In the genomic region with DNA sequence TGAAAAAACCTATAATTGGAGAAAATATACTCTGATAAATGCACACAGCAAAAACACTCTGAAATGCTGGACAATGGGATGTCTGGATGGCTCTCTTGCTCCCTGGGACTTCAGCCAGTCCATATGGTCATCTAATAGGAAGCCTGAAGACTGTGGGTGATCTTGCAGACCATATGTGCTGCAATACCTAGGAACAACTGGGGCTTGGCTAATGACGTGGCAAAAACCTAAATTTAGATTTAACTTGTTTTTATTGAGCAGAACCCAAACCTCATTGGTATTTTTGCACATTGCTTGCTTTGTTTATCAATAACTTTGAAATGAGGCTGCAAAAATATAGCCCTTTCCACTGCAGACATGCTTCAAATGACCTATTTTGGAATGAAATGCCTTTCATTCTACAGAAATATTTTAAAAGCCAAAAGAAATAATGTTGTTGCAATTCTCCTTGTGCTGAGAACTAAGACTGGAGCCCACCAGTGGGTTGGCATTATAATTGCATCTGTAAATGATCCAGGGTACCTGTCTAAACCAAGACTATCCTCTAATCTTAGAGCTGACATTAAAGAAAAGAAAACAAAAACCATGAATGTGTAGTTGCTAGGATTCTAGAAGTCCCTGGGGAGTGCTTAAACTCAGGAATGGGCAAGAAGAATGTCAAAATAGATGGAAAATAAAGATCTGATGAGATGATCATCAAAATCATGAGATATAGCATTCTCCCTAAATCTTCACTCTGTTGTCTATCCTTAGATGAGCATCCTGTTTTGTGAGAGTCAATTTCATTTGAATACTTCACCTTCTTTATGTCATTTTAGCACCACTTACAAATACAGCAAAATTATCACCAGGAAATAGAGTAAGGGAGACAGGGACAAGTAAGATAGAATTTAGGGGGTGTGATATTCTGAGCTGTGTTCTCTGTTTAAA, we compare ENCODE assay signal across 18 cellular contexts.
DNase-seq lines count a peak whose midpoint lies in the region; ATAC-seq and TF ChIP-seq lines count a peak whose summit lies in the region.
"Had no signal": no experiment of that assay in that cellular context is flagged by ENCODE, and none has a peak within 500 bp of the region (broad histone marks: within the 10 kb centered on the region; RNA-seq: fewer than 3 reads in every experiment).

No MANE protein-coding gene starts in this region.

- no peak for ATAC-seq in naive thymus-derived CD8-positive, alpha-beta T cell
- ATAC-seq: HepG2 had no signal

- H3K36me3 Mint-ChIP-seq in endodermal cell (ENCODE audit: low read depth): no peaks in the 10 kb centered on the region
- no peaks in the 10 kb centered on the region for H3K36me3 Mint-ChIP-seq in naive thymus-derived CD8-positive, alpha-beta T cell
- H3K36me3 Mint-ChIP-seq in progenitor cell of endocrine pancreas (ENCODE audit: insufficient read depth): no peaks in the 10 kb centered on the region
- H3K36me3 Mint-ChIP-seq: CD14-positive monocyte had no signal

- H3K4me3 ChIP-seq in astrocyte of the cerebellum (ENCODE audit: low read depth, low read length): no peak overlapping the region
- H3K4me3 ChIP-seq in fibroblast of the aortic adventitia (ENCODE audit: low read depth, low read length): no peak overlapping the region
- H3K4me3 ChIP-seq in endodermal cell (ENCODE audit: low read length): no peak overlapping the region
- H3K4me3 ChIP-seq: SJCRH30 had no signal

- H3K9ac ChIP-seq in endodermal cell (ENCODE audit: extremely low read depth, low read length, poor library complexity, severe bottlenecking): no peak overlapping the region

- H3K27ac ChIP-seq in endodermal cell (ENCODE audit: low read depth, low read length): no peak overlapping the region
- H3K27ac ChIP-seq: RWPE1, SJCRH30 had no signal

- H3K4me3 Mint-ChIP-seq in endodermal cell: no peak overlapping the region
- no peak overlapping the region for H3K4me3 Mint-ChIP-seq in naive thymus-derived CD8-positive, alpha-beta T cell
- no peak overlapping the region for H3K4me3 Mint-ChIP-seq in progenitor cell of endocrine pancreas (ENCODE audit: low read depth)
- H3K4me3 Mint-ChIP-seq: CD14-positive monocyte, HFFc6 had no signal

- no peaks in the 10 kb centered on the region for H3K9me3 Mint-ChIP-seq in endodermal cell
- H3K9me3 Mint-ChIP-seq in naive thymus-derived CD8-positive, alpha-beta T cell: peaks cover 0 to 12% (median 0%) of the 10 kb centered on the region in 9 donors
- H3K9me3 Mint-ChIP-seq in progenitor cell of endocrine pancreas (ENCODE audit: low read depth): no peaks in the 10 kb centered on the region
- H3K9me3 Mint-ChIP-seq: HFFc6 had no signal

- peaks cover 3% of the 10 kb centered on the region for H3K4me1 Mint-ChIP-seq in endodermal cell
- H3K4me1 Mint-ChIP-seq in naive thymus-derived CD8-positive, alpha-beta T cell: no peaks in the 10 kb centered on the region
- no peaks in the 10 kb centered on the region for H3K4me1 Mint-ChIP-seq in progenitor cell of endocrine pancreas (ENCODE audit: low read depth)
- H3K4me1 Mint-ChIP-seq: CD14-positive monocyte had no signal

- H3K4me1 ChIP-seq in endodermal cell (ENCODE audit: control insufficient read depth, insufficient read depth, low read length): no peaks in the 10 kb centered on the region

- no peaks in the 10 kb centered on the region for H3K36me3 ChIP-seq in endodermal cell (ENCODE audit: control insufficient read depth, insufficient read depth, low read length)
- H3K36me3 ChIP-seq: SJCRH30 had no signal

- no peaks in the 10 kb centered on the region for H3K27me3 Mint-ChIP-seq in endodermal cell (ENCODE audit: insufficient read depth)
- H3K27me3 Mint-ChIP-seq in naive thymus-derived CD8-positive, alpha-beta T cell: no peaks in the 10 kb centered on the region
- no peaks in the 10 kb centered on the region for H3K27me3 Mint-ChIP-seq in progenitor cell of endocrine pancreas

- POLR2A ChIA-PET in naive thymus-derived CD8-positive, alpha-beta T cell (lab: Charles Lee): no interaction called here

- TF ChIP-seq CTCF in astrocyte of the cerebellum (IDR thresholded peaks at IDR 0.05; ENCODE audit: low read depth, low read length, missing control alignments) (no peak), fibroblast of the aortic adventitia (IDR thresholded peaks at IDR 0.05; ENCODE audit: insufficient read depth, low read length) (no peak), endodermal cell (conservative IDR thresholded peaks at IDR 0.05) (no peak), progenitor cell of endocrine pancreas (IDR thresholded peaks at IDR 0.05; ENCODE audit: unreplicated experiment) (no peak)

- DNase-seq in GM04503 (ENCODE audit: low read depth): peak; percentile 64
- DNase-seq in astrocyte of the cerebellum (ENCODE audit: low read depth): peak; percentile 82
- DNase-seq in fibroblast of the aortic adventitia (ENCODE audit: low read depth): peak; percentile 0
- DNase-seq in T-helper 1 cell: no peak
- DNase-seq in endodermal cell: no peak
- DNase-seq in naive thymus-derived CD8-positive, alpha-beta T cell: no peak
- no peak for DNase-seq in progenitor cell of endocrine pancreas (ENCODE audit: low spot score, unreplicated experiment)
- DNase-seq: GOT3, HFFc6, MM.1S, NCI-H1105, NCI-H187, NCI-H526, OCI-M1, SJCRH30 had no signal

- H3K9me3 ChIP-seq in endodermal cell (ENCODE audit: control insufficient read depth, low read length): no peaks in the 10 kb centered on the region
- H3K9me3 ChIP-seq: SJCRH30 had no signal

- H3K27ac Mint-ChIP-seq in endodermal cell (no peak overlapping the region), progenitor cell of endocrine pancreas (no peak overlapping the region)
- no peak overlapping the region for H3K27ac Mint-ChIP-seq in naive thymus-derived CD8-positive, alpha-beta T cell
- H3K27ac Mint-ChIP-seq: CD14-positive monocyte, HFFc6 had no signal

- 93 to 100% methylated on average over 1 of the region's 1 CpG for WGBS in endodermal cell (ENCODE audit: insufficient coverage in 1 of 2, insufficient read length in 1 of 2), 2 experiments

- in situ Hi-C loops in astrocyte of the cerebellum (cut with HindIII; ENCODE audit: low sequenced_read_pairs): no loop called here

- H3K27me3 ChIP-seq in endodermal cell (ENCODE audit: control insufficient read depth, insufficient read depth, low read length, poor library complexity, severe bottlenecking): no peaks in the 10 kb centered on the region
- H3K27me3 ChIP-seq: SJCRH30 had no signal

Comparison
In these comparisons a context has a peak if more than half of its experiments do, and no peak if none do; other contexts are left out.
1. DNase-seq: peak in GM04503 (single experiment), astrocyte of the cerebellum (single experiment) and fibroblast of the aortic adventitia (single experiment); none in T-helper 1 cell (0 of 5), endodermal cell (single experiment), naive thymus-derived CD8-positive, alpha-beta T cell (0 of 10) and progenitor cell of endocrine pancreas (single experiment).